Comparison of ENCODE assay signal across 8 cellular contexts in the genomic region with DNA sequence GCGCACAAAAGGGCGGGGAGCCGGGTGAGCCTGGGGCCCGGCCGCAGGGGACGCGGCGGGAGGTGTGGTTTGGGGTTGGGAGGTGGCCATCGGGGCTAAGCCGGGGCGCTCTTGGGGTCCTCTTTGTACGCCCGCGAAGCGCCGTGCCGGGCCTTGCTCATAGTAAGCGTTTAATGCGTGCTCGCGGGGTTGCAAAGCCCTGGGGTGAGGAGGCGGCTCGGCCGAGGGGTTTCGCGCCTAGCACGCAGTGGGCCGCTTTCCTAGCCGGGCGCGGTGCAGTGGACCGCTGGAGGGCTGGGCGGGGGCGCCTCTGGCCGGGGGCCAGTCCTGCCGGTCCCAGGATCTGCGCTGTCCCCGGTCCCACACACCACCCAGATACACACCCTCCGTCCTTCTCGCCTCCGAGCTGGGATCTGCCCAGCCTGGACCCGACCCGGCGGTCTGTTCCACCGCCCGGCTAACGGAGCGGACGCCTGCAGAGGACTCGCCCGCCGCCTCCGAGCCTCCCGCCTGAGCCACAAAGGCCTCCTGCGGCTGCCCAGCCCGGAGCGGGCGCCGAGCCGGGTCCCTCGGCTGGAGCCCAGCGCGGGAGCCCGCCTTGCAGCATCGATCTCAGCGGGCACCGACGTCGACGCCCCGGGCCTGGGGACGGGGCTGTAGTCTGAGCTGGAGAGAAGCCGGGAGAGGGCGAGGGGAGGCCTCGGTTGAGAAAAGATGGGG. TPM values are rescaled to one million over a fixed set of nuclear protein-coding genes. Genes with fewer than 3 reads are reported as not detected.
DNase-seq lines count a peak whose midpoint lies in the region; ATAC-seq and TF ChIP-seq lines count a peak whose summit lies in the region.

No MANE protein-coding gene starts in this region.

- ATAC-seq in left lobe of liver, result peak; percentile 34
- no peak for ATAC-seq in HG02938 (IDR thresholded peaks at IDR 0.05; ENCODE audit: unreplicated experiment)
- ATAC-seq in HG03378 (IDR thresholded peaks at IDR 0.05; ENCODE audit: unreplicated experiment), result no peak

- H3K9me2 ChIP-seq in MM.1S (replicated peaks; ENCODE audit: insufficient read depth, low read length), result no peaks in the 10 kb centered on the region

- no peak overlapping the region for H2AFZ ChIP-seq in MM.1S (ENCODE audit: low read length)

- no peaks in the 10 kb centered on the region for H3K36me3 Mint-ChIP-seq in activated naive CD8-positive, alpha-beta T cell treated with anti-CD3 and anti-CD28 coated beads for 36 hours

- TF ChIP-seq POLR2A in testis (IDR thresholded peaks at IDR 0.05), result no peak

- peaks cover 12% of the 10 kb centered on the region for H3K4me1 Mint-ChIP-seq in activated naive CD8-positive, alpha-beta T cell treated with anti-CD3 and anti-CD28 coated beads for 36 hours

- no peaks in the 10 kb centered on the region for H3F3A ChIP-seq in MM.1S (ENCODE audit: insufficient read depth, low read length)

- peak overlapping the region; percentile 59 for H3K4me3 Mint-ChIP-seq in activated naive CD8-positive, alpha-beta T cell treated with anti-CD3 and anti-CD28 coated beads for 36 hours

- 1 to 3% methylated on average over 21 to 51 of the region's 75 CpGs for WGBS in testis, 2 donors

- intact Hi-C loops in testis (cut with DNase I; ENCODE audit: low total_unique reads), result loop anchor here (5.0 kb wide), 1 partner anchor 94 kb away; no protein-coding TSS in a partner anchor

- H3K27me3 ChIP-seq in MM.1S (replicated peaks; ENCODE audit: insufficient read depth, low read length), result peaks cover 74% of the 10 kb centered on the region
- no peaks in the 10 kb centered on the region for H3K27me3 ChIP-seq in testis

- H3K27me3 Mint-ChIP-seq in activated naive CD8-positive, alpha-beta T cell treated with anti-CD3 and anti-CD28 coated beads for 36 hours, result peaks cover 72% of the 10 kb centered on the region

- H3K9ac ChIP-seq in MM.1S (ENCODE audit: low read length), result no peak overlapping the region

- no peaks in the 10 kb centered on the region for H4K20me1 ChIP-seq in MM.1S (ENCODE audit: insufficient read depth, low read length)

- peak; percentile 12 for DNase-seq in EH (ENCODE audit: low read depth)
- no peak for DNase-seq in MM.1S
- peak; percentile 17 for DNase-seq in activated naive CD8-positive, alpha-beta T cell treated with anti-CD3 and anti-CD28 coated beads for 36 hours
- DNase-seq in left lobe of liver (ENCODE audit: low spot score), result no peak
- DNase-seq in testis, result no peak
- DNase-seq in ureter (ENCODE audit: low spot score), result no peak

- H3K9me3 ChIP-seq in MM.1S (replicated peaks; ENCODE audit: insufficient read depth, low read length) (no peaks in the 10 kb centered on the region), testis (no peaks in the 10 kb centered on the region)

- TF ChIP-seq CTCF in MM.1S (IDR thresholded peaks at IDR 0.05; ENCODE audit: low read length) (no peak), testis (IDR thresholded peaks at IDR 0.05) (no peak)

- no peaks in the 10 kb centered on the region for H3K9me3 Mint-ChIP-seq in activated naive CD8-positive, alpha-beta T cell treated with anti-CD3 and anti-CD28 coated beads for 36 hours

- H3K27ac Mint-ChIP-seq in activated naive CD8-positive, alpha-beta T cell treated with anti-CD3 and anti-CD28 coated beads for 36 hours, result no peak overlapping the region

- peak overlapping the region; percentile 49; the same call in 1 of the 2 replicates for H3K4me2 ChIP-seq in MM.1S (ENCODE audit: low read depth, low read length)

- no peaks in the 10 kb centered on the region for H3K4me1 ChIP-seq in MM.1S (ENCODE audit: low read length)
- peaks cover 12% of the 10 kb centered on the region for H3K4me1 ChIP-seq in testis

- H3K4me3 ChIP-seq in MM.1S (ENCODE audit: low read length), result no peak overlapping the region
- H3K4me3 ChIP-seq in testis, result peak overlapping the region; percentile 22 to 44

- no peaks in the 10 kb centered on the region for H3K79me2 ChIP-seq in MM.1S (ENCODE audit: low read length)

- H3K36me3 ChIP-seq in MM.1S (replicated peaks; ENCODE audit: insufficient read depth, low read length) (no peaks in the 10 kb centered on the region), testis (ENCODE audit: low read depth, missing control alignments) (no peaks in the 10 kb centered on the region)

- no peak overlapping the region for H3K27ac ChIP-seq in MM.1S (ENCODE audit: low read length)
- H3K27ac ChIP-seq in testis, result no peak overlapping the region

RNA-seq across cellular contexts. Expression of a gene that starts 0.6 kb away (rescaled TPM):
- not detected for total RNA-seq in activated naive CD8-positive, alpha-beta T cell treated with anti-CD3 and anti-CD28 coated beads for 36 hours
- total RNA-seq in left lobe of liver, result not detected
- 1 to 10 TPM; 2.8 to 5.5 TPM for total RNA-seq in testis
- polyA plus RNA-seq in testis (ENCODE audit: insufficient read depth, low read depth, low replicate concordance), result 22.3 TPM
- total RNA-seq in ureter, result not detected

Comparison
In these comparisons a context has a peak if more than half of its experiments do, and no peak if none do; other contexts are left out.
1. DNase-seq: peak in EH (single experiment) and activated naive CD8-positive, alpha-beta T cell treated with anti-CD3 and anti-CD28 coated beads for 36 hours (single experiment); none in MM.1S (single experiment), left lobe of liver (single experiment), testis (single experiment) and ureter (single experiment).